ENCODE assay signal across 10 cellular contexts in the genomic region with DNA sequence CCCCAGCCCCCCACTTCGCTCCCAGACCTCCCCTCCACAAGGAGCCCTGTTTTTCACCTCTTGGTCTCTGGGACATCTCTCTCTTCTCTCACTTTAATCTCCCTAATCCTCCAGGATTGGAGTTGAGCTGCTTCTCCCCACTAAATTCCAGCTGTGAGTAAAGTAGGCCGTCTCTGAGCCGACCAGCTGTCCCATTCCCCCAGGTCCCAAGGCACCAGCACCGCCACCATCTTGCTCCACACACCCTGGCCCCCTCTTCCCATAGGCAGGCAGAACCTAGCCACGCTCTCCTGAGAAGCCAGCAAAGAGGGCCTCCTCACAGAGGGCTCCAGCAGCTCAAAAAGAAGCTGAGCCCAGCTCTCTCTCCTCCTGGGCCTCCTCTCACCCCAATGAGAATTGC. TPM values are rescaled to one million over a fixed set of nuclear protein-coding genes. Genes with fewer than 3 reads are reported as not detected.
A peak's percentile ranks its signal among the peaks of the same experiment; 100 is the strongest.
DNase-seq lines count a peak whose midpoint lies in the region; ATAC-seq, FAIRE-seq and TF ChIP-seq lines count a peak whose summit lies in the region.
"Had no signal": no experiment of that assay in that cellular context is flagged by ENCODE, and none has a peak within 500 bp of the region (broad histone marks: within the 10 kb centered on the region; RNA-seq: fewer than 3 reads in every experiment).

No MANE protein-coding gene starts in this region.

- peaks cover 27% of the 10 kb centered on the region for H3K36me3 ChIP-seq in SK-N-MC (ENCODE audit: insufficient read depth, low read length)
- peaks cover 0 to 32% (median 29%) of the 10 kb centered on the region in 9 donors for H3K36me3 ChIP-seq in heart left ventricle
- H3K36me3 ChIP-seq in gastrocnemius medialis = peaks cover 0 to 32% of the 10 kb centered on the region in 2 donors
- H3K36me3 ChIP-seq in small intestine (ENCODE audit: control insufficient read depth in 2 of 2, insufficient read depth in 2 of 2, low read length in 2 of 2) = peaks cover 7 to 12% of the 10 kb centered on the region in 2 donors

- no peaks in the 10 kb centered on the region for H3K9me3 ChIP-seq in SK-N-MC (ENCODE audit: low read depth, low read length)
- no peaks in the 10 kb centered on the region for H3K9me3 ChIP-seq in heart left ventricle
- H3K9me3 ChIP-seq in gastrocnemius medialis = no peaks in the 10 kb centered on the region
- no peaks in the 10 kb centered on the region for H3K9me3 ChIP-seq in small intestine (ENCODE audit: control insufficient read depth, low read depth)

- peak overlapping the region; percentile 98 for H3K27ac ChIP-seq in SK-N-MC
- H3K27ac ChIP-seq in heart left ventricle = peak overlapping the region in 9 of 12 donors; percentile 83 to 100 (median 99)
- peak overlapping the region; percentile 91 to 99 (median 96) for H3K27ac ChIP-seq in gastrocnemius medialis
- peak overlapping the region in 1 of 2 donors; percentile 8 for H3K27ac ChIP-seq in small intestine (ENCODE audit: low read depth in 1 of 2, low read length in 1 of 2)

- H3K27me3 ChIP-seq in heart left ventricle (no peaks in the 10 kb centered on the region), gastrocnemius medialis (no peaks in the 10 kb centered on the region), small intestine (ENCODE audit: control insufficient read depth in 2 of 2, insufficient read depth in 2 of 2, low read length in 2 of 2) (no peaks in the 10 kb centered on the region)

- H3K4me3 ChIP-seq in SK-N-MC (peak overlapping the region; percentile 90), heart left ventricle (no peak overlapping the region), gastrocnemius medialis (peak overlapping the region in 1 of 4 donors; percentile 80), small intestine (ENCODE audit: low read depth in 1 of 2, low read length in 2 of 2) (no peak overlapping the region)
- H3K4me3 ChIP-seq: lung had no signal

- TF ChIP-seq POLR2A in heart left ventricle (IDR thresholded peaks at IDR 0.05) (no peak), gastrocnemius medialis (IDR thresholded peaks at IDR 0.05) (no peak)

- H3K4me1 ChIP-seq in heart left ventricle = peaks cover 6 to 90% (median 59%) of the 10 kb centered on the region in 12 donors
- peaks cover 64 to 68% of the 10 kb centered on the region in 2 donors for H3K4me1 ChIP-seq in gastrocnemius medialis
- peaks cover 0 to 10% of the 10 kb centered on the region in 2 donors for H3K4me1 ChIP-seq in small intestine (ENCODE audit: control insufficient read depth in 2 of 2, insufficient read depth in 1 of 2, low read depth in 1 of 2, low read length in 1 of 2)

- intact Hi-C loops in heart left ventricle (cut with DNase I) = loop anchor here in 1 of 10 donors (5.0 kb wide), 1 partner anchor 89 kb away; a partner anchor contains a TSS
- intact Hi-C loops in gastrocnemius medialis (cut with DNase I; ENCODE audit: low total_unique reads) = loop anchor here (1.0 to 10.0 kb wide), 2 partner anchors 78 to 616 kb away; a partner anchor contains a TSS

- in situ Hi-C loops in G401 (cut with HindIII; ENCODE audit: low sequenced_read_pairs) (no loop called here), gastrocnemius medialis (cut with MboI; ENCODE audit: low sequenced_read_pairs in 4 of 4) (no loop called here)

- FAIRE-seq in small intestine (lab: Jason Lieb, UNC) = no peak

- ATAC-seq in heart left ventricle (no peak), gastrocnemius medialis (no peak), GM19328 (IDR thresholded peaks at IDR 0.05; ENCODE audit: unreplicated experiment) (no peak), HG03175 (IDR thresholded peaks at IDR 0.05; ENCODE audit: unreplicated experiment) (no peak)

- TF ChIP-seq CTCF in heart left ventricle (IDR thresholded peaks at IDR 0.05) = no peak
- no peak for TF ChIP-seq CTCF in gastrocnemius medialis (IDR thresholded peaks at IDR 0.05 in 4 of 5, conservative IDR thresholded peaks at IDR 0.05 in 1 of 5)

- DNase-seq in G401 (ENCODE audit: low spot score) (peak; percentile 4), SK-N-MC (ENCODE audit: low read depth, low spot score) (no peak), heart left ventricle (no peak), gastrocnemius medialis (no peak), SIG-M5 treated with dmso at 0.1 percent for 504 hours (lab: John Stamatoyannopoulos, UW; ENCODE audit: unreplicated experiment) (no peak), small intestine (no peak)
- DNase-seq: HCEC 1CT had no signal

- peak overlapping the region; percentile 82 for H3K9ac ChIP-seq in SK-N-MC (ENCODE audit: insufficient read length)

- WGBS in heart left ventricle, 4 donors = 59 to 77% (median 67%) methylated on average over 5 of the region's 5 CpGs
- WGBS in small intestine, 3 donors = 65 to 89% (median 71%) methylated on average over 5 of the region's 5 CpGs

RNA-seq across cellular contexts. Expression of a gene that starts 0.9 kb away (rescaled TPM):
- total RNA-seq in G401 (2014; rRNA removed; shearing (Covaris generic)) = 15.5 and 18.8 TPM in 2 replicates
- total RNA-seq in heart left ventricle (10 to 100 TPM; 12.0 to 24.3 (median 16.6) TPM), gastrocnemius medialis (1 to 10 TPM; 3.5 to 6.7 (median 5.3) TPM)
- polyA plus RNA-seq in heart left ventricle (10 to 100 TPM in 1 of 2 donors, 1 to 10 TPM in 1; 5.3 to 15.5 TPM), small intestine (1 to 10 TPM in 2 of 3 donors, under 1 TPM in 1; 0.67 to 9.2 (median 1.1) TPM)

RNA-seq across cellular contexts. Expression of a gene that starts 1.0 kb away (rescaled TPM):
- 399 and 405 TPM in 2 replicates for total RNA-seq in G401 (2014; rRNA removed; shearing (Covaris generic))
- 1,000 to 10,000 TPM in 7 of 9 donors, 100 to 1,000 TPM in 2; 874 to 2,110 (median 1,385) TPM for total RNA-seq in heart left ventricle
- polyA plus RNA-seq in heart left ventricle = 1,000 to 10,000 TPM in 1 of 2 donors, 100 to 1,000 TPM in 1; 601 to 2,758 TPM
- total RNA-seq in gastrocnemius medialis = 1,000 to 10,000 TPM in 3 of 4 donors, 100 to 1,000 TPM in 1; 771 to 1,217 (median 1,086) TPM
- polyA plus RNA-seq in small intestine = 1,000 to 10,000 TPM in 2 of 3 donors, 100 to 1,000 TPM in 1; 474 to 2,630 (median 2,415) TPM

RNA-seq across cellular contexts. Expression of a gene that starts 15.5 kb away (rescaled TPM):
- 89.9 and 99.0 TPM in 2 replicates for total RNA-seq in G401 (2014; rRNA removed; shearing (Covaris generic))
- total RNA-seq in heart left ventricle (10 to 100 TPM; 14.0 to 28.6 (median 17.8) TPM), gastrocnemius medialis (10 to 100 TPM; 15.5 to 22.6 (median 20.5) TPM)
- polyA plus RNA-seq in heart left ventricle (10 to 100 TPM; 13.0 to 15.6 TPM), small intestine (10 to 100 TPM in 2 of 3 donors, 1 to 10 TPM in 1; 8.1 to 20.7 (median 11.3) TPM)

RNA-seq across cellular contexts. Expression of a gene that starts 20.5 kb away (rescaled TPM):
- total RNA-seq in G401 (2014; rRNA removed; shearing (Covaris generic)) = 113 and 121 TPM in 2 replicates
- total RNA-seq in heart left ventricle (10 to 100 TPM; 19.1 to 36.7 (median 23.0) TPM), gastrocnemius medialis (10 to 100 TPM; 16.9 to 31.8 (median 24.1) TPM)
- polyA plus RNA-seq in heart left ventricle (10 to 100 TPM; 13.7 to 31.8 TPM), small intestine (10 to 100 TPM; 26.4 to 40.3 (median 31.8) TPM)

RNA-seq across cellular contexts. Expression of a gene that starts 23.5 kb away (rescaled TPM):
- 227 and 249 TPM in 2 replicates for total RNA-seq in G401 (2014; rRNA removed; shearing (Covaris generic))
- 100 to 1,000 TPM; 293 to 591 (median 491) TPM for total RNA-seq in heart left ventricle
- polyA plus RNA-seq in heart left ventricle = 100 to 1,000 TPM; 580 to 674 TPM
- total RNA-seq in gastrocnemius medialis = 100 to 1,000 TPM; 207 to 626 (median 258) TPM
- 1,000 to 10,000 TPM in 1 of 3 donors, 100 to 1,000 TPM in 2; 541 to 1,100 (median 827) TPM for polyA plus RNA-seq in small intestine
